ENCODE assay signal across 8 cellular contexts in the genomic region with DNA sequence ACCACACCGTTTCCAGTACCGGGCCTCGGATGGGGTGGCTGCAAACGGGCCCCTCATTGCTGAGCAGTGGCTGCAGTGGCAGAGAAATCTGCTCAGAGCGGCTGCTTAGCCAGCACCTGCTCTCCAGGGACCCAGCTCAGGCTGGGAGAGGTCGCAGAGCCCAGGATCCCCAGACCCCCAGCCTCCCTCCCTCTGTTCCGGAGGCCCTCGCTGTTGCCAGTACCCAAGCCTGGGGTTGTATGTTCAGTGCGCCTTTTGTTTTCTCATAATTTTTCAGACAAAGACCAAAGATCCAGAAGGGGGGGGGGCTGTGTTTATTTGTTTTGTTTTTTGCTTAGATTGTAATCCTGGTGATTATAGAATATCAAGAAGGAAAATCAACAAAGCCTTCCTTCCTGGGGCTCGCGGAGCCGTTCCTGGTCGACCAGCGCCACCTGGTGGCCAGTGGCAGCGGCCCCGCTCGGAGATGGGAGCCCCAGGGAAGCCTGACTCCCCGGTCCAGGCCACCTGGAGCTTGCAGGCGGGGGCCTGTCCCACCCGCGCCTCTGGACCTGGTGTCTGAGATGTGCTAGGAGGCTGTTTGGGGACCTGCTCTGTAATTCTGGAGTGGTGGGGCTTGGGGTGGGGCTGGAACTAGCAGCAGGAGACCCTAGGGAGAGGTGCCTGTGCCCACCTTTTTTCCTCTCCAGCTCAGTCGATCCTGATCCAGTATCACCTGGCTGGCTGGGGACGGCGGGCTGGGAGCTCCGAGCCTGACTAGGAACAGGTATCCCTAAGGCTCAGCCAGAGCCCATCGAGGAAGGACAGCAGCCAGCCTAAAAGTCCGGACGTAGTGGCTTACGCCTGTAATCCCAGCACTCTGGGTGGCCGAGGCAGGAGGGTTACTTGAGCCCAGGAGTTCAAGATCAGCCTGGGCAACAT.
DNase-seq lines count a peak whose midpoint lies in the region; ATAC-seq and TF ChIP-seq lines count a peak whose summit lies in the region.

No MANE protein-coding gene starts in this region.

- H3K27ac ChIP-seq in Karpas-422 (ENCODE audit: low read length) (no peak overlapping the region), hepatocyte (no peak overlapping the region)

- H3K79me2 ChIP-seq in Karpas-422 (ENCODE audit: low read length) = no peaks in the 10 kb centered on the region
- H3K79me2 ChIP-seq in hepatocyte = no peaks in the 10 kb centered on the region

- ATAC-seq in HG02623 (IDR thresholded peaks at IDR 0.05; ENCODE audit: unreplicated experiment) = no peak

- peak; percentile 60 for DNase-seq in DMS153 treated with DMSO at 0.1 percent for 48 hours (lab: John Stamatoyannopoulos, UW; ENCODE audit: unreplicated experiment)
- peak; percentile 82 for DNase-seq in Karpas-422
- peak; percentile 25 to 59 (median 50) for DNase-seq in T-helper 2 cell
- peak; percentile 1 for DNase-seq in amniotic stem cell (lab: John Stamatoyannopoulos, UW)
- DNase-seq in hepatocyte (ENCODE audit: low spot score) = peak; percentile 81
- peak; percentile 40 to 68 for DNase-seq in stimulated activated CD4-positive, alpha-beta T cell treated with anti-CD3 and anti-CD28 coated beads, Interleukin-12 subunit alpha, Interleukin-12 subunit beta, amount 100 ng/mL, for 24 hours (ENCODE audit: low read depth in 2 of 2)
- DNase-seq in GOT3 (lab: John Stamatoyannopoulos, UW) = no peak

- H3K4me3 ChIP-seq in Karpas-422 (ENCODE audit: low read length) = no peak overlapping the region
- no peak overlapping the region for H3K4me3 ChIP-seq in hepatocyte

- no peak overlapping the region for H3K9ac ChIP-seq in Karpas-422 (ENCODE audit: low read length)

- H4K20me1 ChIP-seq in Karpas-422 (ENCODE audit: insufficient read depth, low read depth, low read length) (no peaks in the 10 kb centered on the region), hepatocyte (ENCODE audit: insufficient read depth, poor library complexity, severe bottlenecking) (no peaks in the 10 kb centered on the region)

- H2AFZ ChIP-seq in Karpas-422 (ENCODE audit: low read length) (no peak overlapping the region), hepatocyte (no peak overlapping the region)

- H3K4me2 ChIP-seq in Karpas-422 (ENCODE audit: low read depth, low read length, poor library complexity, severe bottlenecking) = no peak overlapping the region
- no peak overlapping the region for H3K4me2 ChIP-seq in hepatocyte

- H3K36me3 ChIP-seq in Karpas-422 (ENCODE audit: insufficient read depth, low read length) (no peaks in the 10 kb centered on the region), hepatocyte (replicated peaks; ENCODE audit: insufficient read depth, low read depth) (no peaks in the 10 kb centered on the region)

- peak; percentile 95 for TF ChIP-seq CTCF in hepatocyte (IDR thresholded peaks at IDR 0.05; ENCODE audit: poor library complexity)

- H3K4me1 ChIP-seq in Karpas-422 (ENCODE audit: low read length) (no peaks in the 10 kb centered on the region), hepatocyte (ENCODE audit: insufficient read depth) (peaks cover 9% of the 10 kb centered on the region)

- H3K9me3 ChIP-seq in Karpas-422 (ENCODE audit: low read length) = no peaks in the 10 kb centered on the region
- H3K9me3 ChIP-seq in hepatocyte (ENCODE audit: low read depth) = no peaks in the 10 kb centered on the region

- H3K9me2 ChIP-seq in Karpas-422 (replicated peaks; ENCODE audit: insufficient read depth, low read length) (no peaks in the 10 kb centered on the region), hepatocyte (replicated peaks; ENCODE audit: insufficient read depth) (no peaks in the 10 kb centered on the region)

- no peaks in the 10 kb centered on the region for H3K27me3 ChIP-seq in Karpas-422 (ENCODE audit: low read length)
- no peaks in the 10 kb centered on the region for H3K27me3 ChIP-seq in hepatocyte

- 48% methylated on average over 29 of the region's 30 CpGs for whole genome bisulfite sequencing in hepatocyte (ENCODE audit: low lambda C conversion rate, missing lambda C conversion rate)
